17 cellular contexts compared by ENCODE assay signal in genomic region chr14:65419593-65420252, GRCh38.
"Had no signal": no experiment of that assay in that cellular context is flagged by ENCODE, and none has a peak within 500 bp of the region (broad histone marks: within the 10 kb centered on the region; RNA-seq: fewer than 3 reads in every experiment).

No MANE protein-coding gene starts in this region.

- H3K36me3 ChIP-seq: brain microvascular endothelial cell, stomach, thyroid gland, WERI-Rb-1 had no signal

- ATAC-seq: effector memory CD8-positive, alpha-beta T cell; left ventricle myocardium superior had no signal

- H3K9me3 ChIP-seq: stomach, thyroid gland had no signal

- FAIRE-seq: urothelium cell line had no signal

- H3K9me3 Mint-ChIP-seq: activated CD4-positive, alpha-beta T cell treated with anti-CD3 and anti-CD28 coated beads, Interleukin-2, amount 10 ng/mL, durations not matched to agents 24 days and 14 days; effector memory CD8-positive, alpha-beta T cell had no signal

- H3K4me3 Mint-ChIP-seq: activated CD4-positive, alpha-beta T cell treated with anti-CD3 and anti-CD28 coated beads, Interleukin-2, amount 10 ng/mL, durations not matched to agents 24 days and 14 days; activated naive CD8-positive, alpha-beta T cell; effector memory CD8-positive, alpha-beta T cell had no signal

- DNase-seq: activated CD4-positive, alpha-beta T cell treated with anti-CD3 and anti-CD28 coated beads, Interleukin-2, amount 10 ng/mL, durations not matched to agents 24 days and 14 days; activated CD8-positive, alpha-beta memory T cell treated with anti-CD3 and anti-CD28 coated beads for 24 hours; activated effector memory CD4-positive, alpha-beta T cell treated with Interleukin-2 at 50 U/mL for 16 hours; amygdala; brain microvascular endothelial cell; effector memory CD8-positive, alpha-beta T cell; left ventricle myocardium superior; retina; stomach; T-helper 9 cell; thyroid gland; WERI-Rb-1 had no signal

- H3K27me3 Mint-ChIP-seq: activated CD4-positive, alpha-beta T cell treated with anti-CD3 and anti-CD28 coated beads, Interleukin-2, amount 10 ng/mL, durations not matched to agents 24 days and 14 days; activated naive CD8-positive, alpha-beta T cell; effector memory CD8-positive, alpha-beta T cell had no signal

- H3K27ac ChIP-seq: brain microvascular endothelial cell, epithelial cell of prostate, hepatocyte, parathyroid adenoma, stomach, thyroid gland, WERI-Rb-1 had no signal
